15 cellular contexts compared by ENCODE assay signal in the genomic region with DNA sequence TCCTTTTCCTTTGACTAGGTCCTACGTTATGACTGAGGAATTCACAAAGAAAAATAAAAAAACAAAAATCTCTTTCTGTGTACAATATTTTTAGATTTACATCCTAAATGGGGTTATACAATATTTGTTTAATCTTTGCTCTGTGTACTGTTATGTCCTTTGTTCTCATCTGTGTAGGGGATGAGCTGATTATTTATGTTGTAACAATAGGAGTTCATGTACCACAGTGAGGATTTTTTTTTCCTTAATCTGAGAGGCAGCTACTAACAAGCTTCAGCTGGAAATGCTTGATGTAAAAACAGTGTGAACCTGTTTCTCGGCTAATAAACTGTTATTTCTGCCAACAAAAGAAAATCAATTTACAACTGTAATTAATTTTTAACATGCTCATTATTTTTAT. TPM values are rescaled to one million over a fixed set of nuclear protein-coding genes. Genes with fewer than 3 reads are reported as not detected.
DNase-seq lines count a peak whose midpoint lies in the region; ATAC-seq, FAIRE-seq and TF ChIP-seq lines count a peak whose summit lies in the region.
"Had no signal": no experiment of that assay in that cellular context is flagged by ENCODE, and none has a peak within 500 bp of the region (broad histone marks: within the 10 kb centered on the region; RNA-seq: fewer than 3 reads in every experiment).

No MANE protein-coding gene starts in this region.

- H3K4me1 ChIP-seq in HepG2 (ENCODE audit: insufficient read depth, low read length) (peaks cover 35% of the 10 kb centered on the region), right lobe of liver (no peaks in the 10 kb centered on the region)

- peak overlapping the region; percentile 32 for H3K27ac ChIP-seq in HepG2 (ENCODE audit: extremely low read length, insufficient read depth, low read length)
- H3K27ac ChIP-seq in right lobe of liver = no peak overlapping the region
- H3K27ac ChIP-seq: GM23248 had no signal

- no peak overlapping the region for H3K4me3 ChIP-seq in HepG2 (replicated peaks in 1 of 3; ENCODE audit: insufficient read depth in 1 of 3, low read depth in 2 of 3, low read length in 3 of 3)
- no peak overlapping the region for H3K4me3 ChIP-seq in right lobe of liver
- H3K4me3 ChIP-seq: GM12878, GM23248 had no signal

- no peaks in the 10 kb centered on the region for H3K4me1 Mint-ChIP-seq in activated T-cell treated with anti-CD3 and anti-CD28 coated beads, Interleukin-2, amount 50 U/mL, for 4 hours (ENCODE audit: low read depth)
- H3K4me1 Mint-ChIP-seq: B cell had no signal

- TF ChIP-seq POLR2A in HepG2 (IDR thresholded peaks at IDR 0.05; ENCODE audit: insufficient read depth in 1 of 2, low read depth in 2 of 2, low read length in 2 of 2) = no peak
- no peak for TF ChIP-seq POLR2A in right lobe of liver (IDR thresholded peaks at IDR 0.05)

- no peaks in the 10 kb centered on the region for H3K27me3 Mint-ChIP-seq in activated T-cell treated with anti-CD3 and anti-CD28 coated beads, Interleukin-2, amount 50 U/mL, for 4 hours (ENCODE audit: low read depth)
- H3K27me3 Mint-ChIP-seq: B cell; CD4-positive, alpha-beta T cell had no signal

- POLR2A ChIA-PET in HepG2 (lab: Yijun Ruan, JAX) = interaction anchor here (0.6 kb wide), 1 partner anchor 164 kb away, joined by 5 read pairs; no protein-coding TSS in a partner anchor

- CTCF ChIA-PET in HepG2 (lab: Yijun Ruan, JAX; ENCODE audit: low intra/inter-chr PET ratio, low total read pairs) = no interaction called here

- no peak overlapping the region for H2AFZ ChIP-seq in HepG2 (ENCODE audit: low read length)
- H2AFZ ChIP-seq: GM23248 had no signal

- in situ Hi-C loops in HepG2 (cut with HindIII; ENCODE audit: extremely low pct_ligation_motif_present, low pct_unique_long_range_greater_than_20kb) = loop anchor here (25.0 kb wide), 1 partner anchor 713 kb away; the partner anchor contains the start of gene SLC26A5

- no peaks in the 10 kb centered on the region for H3K9me3 Mint-ChIP-seq in activated T-cell treated with anti-CD3 and anti-CD28 coated beads, Interleukin-2, amount 50 U/mL, for 4 hours
- H3K9me3 Mint-ChIP-seq: CD4-positive, alpha-beta T cell had no signal

- ATAC-seq in HepG2 = peak; percentile 82
- no peak for ATAC-seq in right lobe of liver
- no peak for ATAC-seq in activated T-cell treated with anti-CD3 and anti-CD28 coated beads, Interleukin-2, amount 50 U/mL, for 4 hours
- ATAC-seq in GM19328 (IDR thresholded peaks at IDR 0.05; ENCODE audit: unreplicated experiment) = no peak
- ATAC-seq: GM12878 had no signal

- no TSS peak for BruUV-seq in HepG2 (replicated peaks; lab: Mats Ljungman, UMichigan)

- TF ChIP-seq CTCF in HepG2 (CRISPR knock-in tag; IDR thresholded peaks at IDR 0.05) = no peak
- TF ChIP-seq CTCF in right lobe of liver (IDR thresholded peaks at IDR 0.05) = no peak

- no peak for TF ChIP-seq RAD21 in HepG2 (CRISPR knock-in tag; IDR thresholded peaks at IDR 0.05)

- no peaks in the 10 kb centered on the region for H3K79me2 ChIP-seq in HepG2 (ENCODE audit: insufficient read depth, low read length)

- H3K36me3 ChIP-seq in HepG2 (replicated peaks in 1 of 2; ENCODE audit: control insufficient read depth in 1 of 2, insufficient read depth in 2 of 2, low read length in 2 of 2) (peaks cover 0 to 12% of the 10 kb centered on the region in 2 experiments; a peak in 2 of 5 replicates), right lobe of liver (no peaks in the 10 kb centered on the region)

- no peak overlapping the region for H3K4me3 Mint-ChIP-seq in activated T-cell treated with anti-CD3 and anti-CD28 coated beads, Interleukin-2, amount 50 U/mL, for 4 hours
- H3K4me3 Mint-ChIP-seq: B cell; CD4-positive, alpha-beta T cell had no signal

- WGBS in HepG2 (ENCODE audit: low lambda C conversion rate) = 48% methylated on average over 2 of the region's 2 CpGs
- 61% methylated on average over 2 of the region's 2 CpGs for WGBS in right lobe of liver (ENCODE audit: insufficient coverage, low coverage, low lambda C conversion rate, missing lambda C conversion rate)

- intact Hi-C loops in HepG2 (cut with micrococcal nuclease; ENCODE audit: unreplicated experiment) = loop anchor here (10.0 kb wide), 3 partner anchors 45 to 705 kb away; partner anchors contain the start of genes RELN and SLC26A5
- intact Hi-C loops in right lobe of liver (cut with DNase I) = loop anchor here in 1 of 2 donors (10.0 kb wide), 1 partner anchor 565 kb away; no protein-coding TSS in a partner anchor

- no peak overlapping the region for H3K9ac ChIP-seq in HepG2 (ENCODE audit: insufficient read depth, low read depth, low read length)
- H3K9ac ChIP-seq: GM23248 had no signal

- no peak for FAIRE-seq in HepG2 (lab: Jason Lieb, UNC)
- FAIRE-seq: GM12878, GM18507 had no signal

- peak overlapping the region; percentile 20; the same call in 1 of the 2 replicates for H3K4me2 ChIP-seq in HepG2 (ENCODE audit: low read depth, low read length)

- DNase-seq in HepG2 (ENCODE audit: low spot score) = peak; percentile 78
- DNase-seq in right lobe of liver = no peak
- peak; percentile 21 for DNase-seq in NCI-H69 (lab: John Stamatoyannopoulos, UW)
- peak; percentile 8 for DNase-seq in fibroblast of gingiva (ENCODE audit: low read depth)
- no peak for DNase-seq in activated T-cell treated with anti-CD3 and anti-CD28 coated beads, Interleukin-2, amount 50 U/mL, for 4 hours
- DNase-seq in T-helper 2 cell = no peak
- DNase-seq: Calu3; CD4-positive, alpha-beta T cell; DMS 273 treated with DMSO at 0.1 percent for 48 hours; GM23248; H7 had no signal

- no peaks in the 10 kb centered on the region for H4K20me1 ChIP-seq in HepG2 (ENCODE audit: insufficient read depth, low read length)

- no peaks in the 10 kb centered on the region for H3K9me3 ChIP-seq in HepG2 (ENCODE audit: low read length)
- H3K9me3 ChIP-seq in right lobe of liver = no peaks in the 10 kb centered on the region

- H3K36me3 Mint-ChIP-seq in activated T-cell treated with anti-CD3 and anti-CD28 coated beads, Interleukin-2, amount 50 U/mL, for 4 hours (ENCODE audit: insufficient read depth) = peaks cover 19% of the 10 kb centered on the region

- no peaks in the 10 kb centered on the region for H3K27me3 ChIP-seq in HepG2 (ENCODE audit: control insufficient read depth in 1 of 2, insufficient read depth in 2 of 2, low read length in 2 of 2)
- no peaks in the 10 kb centered on the region for H3K27me3 ChIP-seq in right lobe of liver

- TF ChIP-seq EP300 in HepG2 (IDR thresholded peaks at IDR 0.05; ENCODE audit: low read depth in 2 of 2, low read length in 2 of 2) (peak in 1 of 2 experiments; percentile 76; a peak in 2 of 4 replicates), HepG2 (CRISPR knock-in tag; IDR thresholded peaks at IDR 0.05; ENCODE audit: borderline replicate concordance) (no peak)

TF ChIP-seq in HepG2, 621 proteins besides CTCF, POLR2A, EP300 and RAD21 (continues in another document):
- no peak for TF ChIP-seq ZNF354B (CRISPR knock-in tag; IDR thresholded peaks at IDR 0.05)
- peak; percentile 85 for TF ChIP-seq SOX13 (IDR thresholded peaks at IDR 0.05)
- TF ChIP-seq SOX13 (CRISPR knock-in tag; conservative IDR thresholded peaks at IDR 0.05 in 1 of 2, IDR thresholded peaks at IDR 0.05 in 1 of 2) = peak in 1 of 2 experiments; percentile 98; a peak in 2 of 4 replicates
- peak; percentile 80 for TF ChIP-seq ARID3A (IDR thresholded peaks at IDR 0.05; ENCODE audit: low read depth, low read length)
- TF ChIP-seq ZFAT (CRISPR knock-in tag; conservative IDR thresholded peaks at IDR 0.05) = no peak
- TF ChIP-seq LCORL (IDR thresholded peaks at IDR 0.05) = peak; percentile 43; the same call in 1 of the 2 replicates
- no peak for TF ChIP-seq LCORL (CRISPR knock-in tag; IDR thresholded peaks at IDR 0.05)
- TF ChIP-seq SOX5 (CRISPR knock-in tag; IDR thresholded peaks at IDR 0.05; ENCODE audit: borderline replicate concordance) = peak; percentile 98

RNA-seq across cellular contexts. Expression of gene ORC5, which starts 58.0 kb away (rescaled TPM):
- total RNA-seq in HepG2 (2016; rRNA removed; fragmentation: Illumina TruSeq; extraction: Trizol) (18.6 and 18.8 TPM in 2 replicates), right lobe of liver (10 to 100 TPM in 5 of 6 experiments, 1 to 10 TPM in 1; 6.7 to 16.6 (median 12.4) TPM)
- 7.2 and 8.0 TPM in 2 replicates for total RNA-seq in HepG2 (2016; cell fraction: cytosol; rRNA removed; fragmentation: Illumina TruSeq; extraction: Trizol; ENCODE audit: low read depth)
- total RNA-seq in HepG2 (2016; cell fraction: insoluble cytoplasmic fraction; rRNA removed; fragmentation: Illumina TruSeq; extraction: Trizol) = 18.7 and 19.4 TPM in 2 replicates
- total RNA-seq in HepG2 (2016; cell fraction: membrane; rRNA removed; fragmentation: Illumina TruSeq; extraction: Trizol) = 6.4 and 7.0 TPM in 2 replicates
- 28.4 and 33.0 TPM in 2 replicates for total RNA-seq in HepG2 (2016; cell fraction: nucleus; rRNA removed; fragmentation: Illumina TruSeq; extraction: Trizol)
- polyA plus RNA-seq in HepG2 (2011; rRNA removed) = 3.1 and 4.8 TPM in 2 replicates
- polyA plus RNA-seq in HepG2 (2011; cell fraction: cytosol; rRNA removed) = 2.1 and 3.1 TPM in 2 replicates
- 3.6 and 5.6 TPM in 2 replicates for polyA plus RNA-seq in HepG2 (2011; cell fraction: nucleus; rRNA removed)
- 10.9 and 11.1 TPM in 2 replicates for polyA plus RNA-seq in HepG2 (2012)
- polyA plus RNA-seq in HepG2 (2016; cell fraction: cytosol; fragmentation: Illumina TruSeq; extraction: Trizol; ENCODE audit: low read depth) = 2.5 and 2.9 TPM in 2 replicates
- polyA plus RNA-seq in HepG2 (2016; cell fraction: insoluble cytoplasmic fraction; fragmentation: Illumina TruSeq; extraction: Trizol; ENCODE audit: low read depth) = 17.4 and 19.1 TPM in 2 replicates
- 3.0 and 3.4 TPM in 2 replicates for polyA plus RNA-seq in HepG2 (2016; cell fraction: membrane; fragmentation: Illumina TruSeq; extraction: Trizol; ENCODE audit: low read depth)
- polyA plus RNA-seq in HepG2 (2016; cell fraction: nucleus; fragmentation: Illumina TruSeq; extraction: Trizol; ENCODE audit: insufficient read depth, low read depth) = 20.0 and 22.1 TPM in 2 replicates
- polyA minus RNA-seq in HepG2 (2011; rRNA and poly(A)+ RNA removed; ENCODE audit: low replicate concordance) = 16.6 and 48.2 TPM in 2 replicates
- polyA minus RNA-seq in HepG2 (2011; cell fraction: cytosol; rRNA and poly(A)+ RNA removed) = 4.1 and 4.8 TPM in 2 replicates
- polyA minus RNA-seq in HepG2 (2011; cell fraction: nucleus; rRNA and poly(A)+ RNA removed) = 26.6 and 34.5 TPM in 2 replicates
- total RNA-seq in activated T-cell treated with anti-CD3 and anti-CD28 coated beads, Interleukin-2, amount 50 U/mL, for 4 hours = 10 to 100 TPM; 36.1 to 39.7 (median 38.6) TPM

Comparison
In these comparisons a context has a peak if more than half of its experiments do, and no peak if none do; other contexts are left out.
1. DNase-seq: peak in HepG2 (single experiment), NCI-H69 (single experiment) and fibroblast of gingiva (single experiment); none in right lobe of liver (0 of 3), activated T-cell treated with anti-CD3 and anti-CD28 coated beads, Interleukin-2, amount 50 U/mL, for 4 hours (single experiment) and T-helper 2 cell (0 of 5).